ENCODE assay signal across 18 cellular contexts in genomic region chrX:69031971-69032391, GRCh38.
DNase-seq lines count a peak whose midpoint lies in the region; ATAC-seq and TF ChIP-seq lines count a peak whose summit lies in the region.
"Had no signal": no experiment of that assay in that cellular context is flagged by ENCODE, and none has a peak within 500 bp of the region (broad histone marks: within the 10 kb centered on the region; RNA-seq: fewer than 3 reads in every experiment).

No MANE protein-coding gene starts in this region.

- H2AK5ac ChIP-seq in trophoblast cell (ENCODE audit: low read length): no peak overlapping the region

- ATAC-seq in T-helper 17 cell: no peak
- ATAC-seq: activated T-helper 17 cell treated with anti-CD3 and anti-CD28 coated beads, Interleukin-2, amount 50 U/mL, for 72 hours; natural killer cell treated with Interleukin-12 subunit alpha and Interleukin-12 subunit beta and Interleukin-15 and Interleukin-18, amount 100 ng/mL, for 72 hours; stimulated activated memory B cell treated with anti-CD40 and anti-IgM and Interleukin-4, amounts not matched to agents 10 μg/mL and 1 μg/mL and 100 μg/mL, for 72 hours had no signal

- no peaks in the 10 kb centered on the region for H3K27me3 ChIP-seq in trophoblast cell (ENCODE audit: insufficient read depth, low read length)
- no peaks in the 10 kb centered on the region for H3K27me3 ChIP-seq in BE2C
- no peaks in the 10 kb centered on the region for H3K27me3 ChIP-seq in effector memory CD4-positive, alpha-beta T cell (replicated peaks; ENCODE audit: control insufficient read depth, insufficient read depth, low read length, poor library complexity, severe bottlenecking)

- WGBS in trophoblast cell (ENCODE audit: extremely low coverage, insufficient coverage, insufficient read length): no CpG with 5 or more reads among the region's 2 CpGs

- no peak overlapping the region for H3K27ac Mint-ChIP-seq in T-helper 17 cell
- H3K27ac Mint-ChIP-seq: activated T-helper 17 cell treated with anti-CD3 and anti-CD28 coated beads, Interleukin-2, amount 50 U/mL, for 72 hours; CD4-positive, alpha-beta memory T cell; natural killer cell treated with Interleukin-12 subunit alpha and Interleukin-12 subunit beta and Interleukin-15 and Interleukin-18, amount 100 ng/mL, for 72 hours; progenitor cell of endocrine pancreas; stimulated activated memory B cell treated with anti-CD40 and anti-IgM and Interleukin-4, amounts not matched to agents 10 μg/mL and 1 μg/mL and 100 μg/mL, for 72 hours had no signal

- DNase-seq in HEK293T (ENCODE audit: extremely low spot score) (peak; percentile 1), RWPE1 (ENCODE audit: low spot score) (peak; percentile 19), fibroblast of pulmonary artery (ENCODE audit: low read depth) (peak; percentile 42), trophoblast cell (peak; percentile 45 to 68), BE2C (no peak), activated gamma-delta T cell (lab: John Stamatoyannopoulos, UW) (no peak), T-helper 17 cell (no peak)
- no peak for DNase-seq in effector memory CD4-positive, alpha-beta T cell
- DNase-seq: activated CD4-positive, alpha-beta T cell treated with anti-CD3 and anti-CD28 coated beads for 48 hours; CD4-positive, alpha-beta memory T cell; cortex of kidney; NCI-H1417 treated with DMSO at 0.1 percent for 48 hours; SHP77; stimulated activated CD4-positive, alpha-beta T cell treated with anti-CD3 and anti-CD28 coated beads, Interleukin-1b, Interleukin-23, amount 100 ng/mL, for 48 hours had no signal

- no peak overlapping the region for H3K14ac ChIP-seq in trophoblast cell (ENCODE audit: low read length)

- H3K9ac ChIP-seq in trophoblast cell (ENCODE audit: low read length): no peak overlapping the region

- peak overlapping the region; percentile 45 for H4K91ac ChIP-seq in trophoblast cell (ENCODE audit: low read depth, low read length)

- H3K36me3 Mint-ChIP-seq in T-helper 17 cell (ENCODE audit: low read depth): no peaks in the 10 kb centered on the region
- H3K36me3 Mint-ChIP-seq: CD4-positive, alpha-beta memory T cell; natural killer cell treated with Interleukin-12 subunit alpha and Interleukin-12 subunit beta and Interleukin-15 and Interleukin-18, amount 100 ng/mL, for 72 hours; stimulated activated memory B cell treated with anti-CD40 and anti-IgM and Interleukin-4, amounts not matched to agents 10 μg/mL and 1 μg/mL and 100 μg/mL, for 72 hours had no signal

- H4K12ac ChIP-seq in trophoblast cell (ENCODE audit: low read depth, low read length): no peak overlapping the region

- H3K4me1 Mint-ChIP-seq in T-helper 17 cell: no peaks in the 10 kb centered on the region
- H3K4me1 Mint-ChIP-seq: activated T-helper 17 cell treated with anti-CD3 and anti-CD28 coated beads, Interleukin-2, amount 50 U/mL, for 72 hours had no signal

- peaks cover 13 to 22% of the 10 kb centered on the region in 2 experiments for H3K4me1 ChIP-seq in trophoblast cell (ENCODE audit: control insufficient read depth in 1 of 2, insufficient read depth in 2 of 2, low read length in 2 of 2)
- no peaks in the 10 kb centered on the region for H3K4me1 ChIP-seq in BE2C
- H3K4me1 ChIP-seq in effector memory CD4-positive, alpha-beta T cell (ENCODE audit: control insufficient read depth, insufficient read depth, low read length, poor library complexity, severe bottlenecking): no peaks in the 10 kb centered on the region

- H3K27ac ChIP-seq in RWPE1: peak overlapping the region; percentile 78
- H3K27ac ChIP-seq in trophoblast cell (ENCODE audit: low read depth, low read length): no peak overlapping the region
- H3K27ac ChIP-seq in effector memory CD4-positive, alpha-beta T cell (ENCODE audit: insufficient read depth, low read length, poor library complexity, severe bottlenecking): no peak overlapping the region

- H3K4me3 ChIP-seq in fibroblast of pulmonary artery (replicated peaks; ENCODE audit: low read depth, low read length) (no peak overlapping the region), trophoblast cell (ENCODE audit: low read depth, low read length) (no peak overlapping the region), BE2C (ENCODE audit: low read depth, low read length) (no peak overlapping the region)
- H3K4me3 ChIP-seq in effector memory CD4-positive, alpha-beta T cell (ENCODE audit: insufficient read depth, low read depth, low read length, poor library complexity, severe bottlenecking): no peak overlapping the region

- no peak for TF ChIP-seq CTCF in RWPE1 (conservative IDR thresholded peaks at IDR 0.05; ENCODE audit: low read depth)
- no peak for TF ChIP-seq CTCF in fibroblast of pulmonary artery (IDR thresholded peaks at IDR 0.05; ENCODE audit: low read length, missing control alignments)
- no peak for TF ChIP-seq CTCF in BE2C (IDR thresholded peaks at IDR 0.05; ENCODE audit: low read depth, low read length)

- H3K79me1 ChIP-seq in trophoblast cell (ENCODE audit: low read length): peaks cover 2% of the 10 kb centered on the region

- no peak overlapping the region for H3K23ac ChIP-seq in trophoblast cell (ENCODE audit: low read length)

- no peaks in the 10 kb centered on the region for H3K27me3 Mint-ChIP-seq in T-helper 17 cell
- H3K27me3 Mint-ChIP-seq: activated T-helper 17 cell treated with anti-CD3 and anti-CD28 coated beads, Interleukin-2, amount 50 U/mL, for 72 hours; CD4-positive, alpha-beta memory T cell; progenitor cell of endocrine pancreas; stimulated activated memory B cell treated with anti-CD40 and anti-IgM and Interleukin-4, amounts not matched to agents 10 μg/mL and 1 μg/mL and 100 μg/mL, for 72 hours had no signal

- H3K79me2 ChIP-seq in trophoblast cell (ENCODE audit: control insufficient read depth, insufficient read depth, low read length, poor library complexity): no peaks in the 10 kb centered on the region

- CTCF ChIA-PET in HEK293T (lab: Yijun Ruan, JAX): interaction anchor here (1.1 kb wide), 1 partner anchor 12 kb away, joined by 3 read pairs; no protein-coding TSS in a partner anchor
- CTCF ChIA-PET in RWPE1 (lab: Yijun Ruan, JAX): interaction anchor here (0.6 to 1.4 kb wide), 5 partner anchors 16 to 204 kb away, joined by 3 to 4 read pairs (median 3); no protein-coding TSS in a partner anchor

- H3K18ac ChIP-seq in trophoblast cell (ENCODE audit: low read length): no peak overlapping the region

- H3K4ac ChIP-seq in trophoblast cell (ENCODE audit: low read depth, low read length): no peak overlapping the region

- no peak overlapping the region for H3K4me3 Mint-ChIP-seq in T-helper 17 cell
- H3K4me3 Mint-ChIP-seq: activated T-helper 17 cell treated with anti-CD3 and anti-CD28 coated beads, Interleukin-2, amount 50 U/mL, for 72 hours; CD4-positive, alpha-beta memory T cell; natural killer cell treated with Interleukin-12 subunit alpha and Interleukin-12 subunit beta and Interleukin-15 and Interleukin-18, amount 100 ng/mL, for 72 hours; stimulated activated memory B cell treated with anti-CD40 and anti-IgM and Interleukin-4, amounts not matched to agents 10 μg/mL and 1 μg/mL and 100 μg/mL, for 72 hours had no signal

- H3K36me3 ChIP-seq in trophoblast cell (ENCODE audit: control insufficient read depth in 1 of 2, insufficient read depth in 2 of 2, low read length in 2 of 2): no peaks in the 10 kb centered on the region
- no peaks in the 10 kb centered on the region for H3K36me3 ChIP-seq in BE2C
- H3K36me3 ChIP-seq in effector memory CD4-positive, alpha-beta T cell (ENCODE audit: control insufficient read depth, insufficient read depth, low read length): no peaks in the 10 kb centered on the region

- no peak overlapping the region for H2BK120ac ChIP-seq in trophoblast cell (ENCODE audit: insufficient read depth, low read length, poor library complexity)

- no peak overlapping the region for H2AFZ ChIP-seq in trophoblast cell (ENCODE audit: insufficient read depth, low read length, poor library complexity)

- H3K9me3 ChIP-seq in trophoblast cell (ENCODE audit: insufficient read depth, low read depth, low read length) (no peaks in the 10 kb centered on the region), BE2C (no peaks in the 10 kb centered on the region), T-helper 17 cell (ENCODE audit: control insufficient read depth, low read length, poor library complexity, severe bottlenecking) (no peaks in the 10 kb centered on the region)
- H3K9me3 ChIP-seq in effector memory CD4-positive, alpha-beta T cell (ENCODE audit: control insufficient read depth, low read length): no peaks in the 10 kb centered on the region

- POLR2A ChIA-PET in HEK293T (lab: Yijun Ruan, JAX) (interaction anchor here (0.6 to 1.3 kb wide), 2 partner anchors 56 to 203 kb away, joined by 3 to 4 read pairs; partner anchors contain the start of gene EFNB1), RWPE1 (lab: Yijun Ruan, JAX; ENCODE audit: low non-redundant PET) (interaction anchor here (0.5 to 1.0 kb wide), 2 partner anchors 48 to 201 kb away, joined by 3 to 4 read pairs; no protein-coding TSS in a partner anchor)

- no peak overlapping the region for H2BK12ac ChIP-seq in trophoblast cell (ENCODE audit: low read length)

- peak overlapping the region; percentile 32 for H2BK5ac ChIP-seq in trophoblast cell (ENCODE audit: low read depth, low read length, poor library complexity)

- H4K8ac ChIP-seq in trophoblast cell (ENCODE audit: low read depth, low read length): no peak overlapping the region

- no peak overlapping the region for H3K4me2 ChIP-seq in trophoblast cell (ENCODE audit: low read length)

TF ChIP-seq in HEK293T, 16 proteins besides CTCF, POLR2A, EP300 and RAD21 (continues in another document):
- TF ChIP-seq PKNOX1 (IDR thresholded peaks at IDR 0.05) (no peak), SP1 (IDR thresholded peaks at IDR 0.05) (no peak), ELF4 (IDR thresholded peaks at IDR 0.05) (no peak), NFRKB (IDR thresholded peaks at IDR 0.05) (no peak), BHLHE40 (IDR thresholded peaks at IDR 0.05; ENCODE audit: borderline replicate concordance) (no peak), LEF1 (IDR thresholded peaks at IDR 0.05; ENCODE audit: borderline replicate concordance) (no peak), FOXK2 (IDR thresholded peaks at IDR 0.05) (no peak), L3MBTL2 (conservative IDR thresholded peaks at IDR 0.05) (no peak), ZNF384 (IDR thresholded peaks at IDR 0.05) (no peak), TARDBP (IDR thresholded peaks at IDR 0.05) (no peak), HDGF (IDR thresholded peaks at IDR 0.05; ENCODE audit: borderline replicate concordance) (no peak), FOXM1 (IDR thresholded peaks at IDR 0.05; ENCODE audit: borderline replicate concordance) (no peak), ARNT (IDR thresholded peaks at IDR 0.05) (no peak)

Comparison
In these comparisons a context has a peak if more than half of its experiments do, and no peak if none do; other contexts are left out.
1. DNase-seq: peak in HEK293T (single experiment), RWPE1 (single experiment), fibroblast of pulmonary artery (single experiment) and trophoblast cell (2 of 2); none in BE2C (single experiment), activated gamma-delta T cell (single experiment), effector memory CD4-positive, alpha-beta T cell (0 of 3) and T-helper 17 cell (0 of 3).